ENCODE assay signal across 8 cellular contexts in the genomic region with DNA sequence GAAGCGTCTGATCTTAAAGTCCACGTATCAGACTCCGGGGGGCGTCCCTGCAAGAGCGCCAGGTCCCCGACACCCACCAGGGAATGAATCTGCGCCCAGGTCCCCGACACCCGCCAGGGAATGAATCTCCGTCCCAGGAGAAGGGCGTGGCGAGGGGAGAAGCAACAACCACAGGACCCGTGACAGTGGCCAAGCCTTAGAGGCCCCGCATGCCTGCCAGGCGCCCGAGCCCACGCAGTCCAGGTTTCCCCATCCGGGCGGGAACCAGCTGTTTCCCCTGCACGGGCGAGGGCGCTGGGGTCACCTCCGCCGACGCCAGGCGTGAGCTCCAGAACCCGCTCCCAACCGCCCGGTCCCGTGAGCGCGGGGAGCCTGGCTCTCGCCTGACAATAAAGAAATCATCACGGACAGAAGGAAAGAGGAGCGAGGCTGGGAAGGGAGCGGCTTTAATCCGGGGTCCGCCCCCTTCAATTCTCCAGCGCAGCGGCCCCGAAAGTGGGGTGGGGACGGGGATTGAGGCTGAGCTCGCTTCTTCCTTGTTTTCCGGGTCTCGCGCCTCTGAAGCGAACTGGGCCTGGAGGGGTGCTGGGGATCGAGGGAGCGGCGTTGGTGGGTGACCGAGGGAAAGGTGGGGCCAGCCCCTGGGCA.
A peak's percentile ranks its signal among the peaks of the same experiment; 100 is the strongest.
DNase-seq lines count a peak whose midpoint lies in the region; FAIRE-seq lines count a peak whose summit lies in the region.

No MANE protein-coding gene starts in this region.

- H3K4me3 Mint-ChIP-seq in activated T-cell treated with anti-CD3 and anti-CD28 coated beads, Interleukin-2, amount 50 U/mL, for 24 hours, result peak overlapping the region; percentile 72
- H3K4me3 Mint-ChIP-seq in activated naive CD8-positive, alpha-beta T cell, result peak overlapping the region; percentile 81

- peaks cover 76% of the 10 kb centered on the region for H3K27me3 Mint-ChIP-seq in activated T-cell treated with anti-CD3 and anti-CD28 coated beads, Interleukin-2, amount 50 U/mL, for 24 hours
- H3K27me3 Mint-ChIP-seq in activated naive CD8-positive, alpha-beta T cell, result peaks cover 32% of the 10 kb centered on the region

- no peak for FAIRE-seq in GM19239 (lab: Jason Lieb, UNC)

- H3K4me1 Mint-ChIP-seq in activated T-cell treated with anti-CD3 and anti-CD28 coated beads, Interleukin-2, amount 50 U/mL, for 24 hours (ENCODE audit: low read depth), result peaks cover 9% of the 10 kb centered on the region
- H3K4me1 Mint-ChIP-seq in activated naive CD8-positive, alpha-beta T cell (ENCODE audit: low read depth), result peaks cover 7% of the 10 kb centered on the region

- H3K36me3 ChIP-seq in iPS-15b (ENCODE audit: control insufficient read depth, insufficient read depth, low read length), result no peaks in the 10 kb centered on the region

- no peak overlapping the region for H3K27ac Mint-ChIP-seq in activated T-cell treated with anti-CD3 and anti-CD28 coated beads, Interleukin-2, amount 50 U/mL, for 24 hours
- H3K27ac Mint-ChIP-seq in activated naive CD8-positive, alpha-beta T cell, result no peak overlapping the region

- H3K9me3 Mint-ChIP-seq in activated T-cell treated with anti-CD3 and anti-CD28 coated beads, Interleukin-2, amount 50 U/mL, for 24 hours, result no peaks in the 10 kb centered on the region
- no peaks in the 10 kb centered on the region for H3K9me3 Mint-ChIP-seq in activated naive CD8-positive, alpha-beta T cell (ENCODE audit: low read depth)

- no peak for DNase-seq in activated T-cell treated with anti-CD3 and anti-CD28 coated beads, Interleukin-2, amount 50 U/mL, for 24 hours
- DNase-seq in activated T-cell treated with anti-CD3 and anti-CD28 coated beads for 4 hours (no peak), GM19239 (ENCODE audit: insufficient read length, low spot score) (no peak), NCI-H345 treated with DMSO at 0.1 percent for 48 hours (lab: John Stamatoyannopoulos, UW; ENCODE audit: unreplicated experiment) (no peak)
- peak; percentile 30 for DNase-seq in stimulated activated CD8-positive, alpha-beta memory T cell treated with anti-CD3 and anti-CD28 coated beads, Interleukin-4, amount 100 ng/mL, for 48 hours
- no peak for DNase-seq in stimulated activated CD4-positive, alpha-beta T cell treated with anti-CD3 and anti-CD28 coated beads, Interleukin-1b, Interleukin-23, amount 100 ng/mL, for 48 hours

- H3K27me3 ChIP-seq in iPS-15b (ENCODE audit: control insufficient read depth, insufficient read depth, low read length), result peaks cover 67% of the 10 kb centered on the region

- no peaks in the 10 kb centered on the region for H3K36me3 Mint-ChIP-seq in activated T-cell treated with anti-CD3 and anti-CD28 coated beads, Interleukin-2, amount 50 U/mL, for 24 hours (ENCODE audit: low read depth)
- no peaks in the 10 kb centered on the region for H3K36me3 Mint-ChIP-seq in activated naive CD8-positive, alpha-beta T cell

- peak overlapping the region; percentile 56 for H3K4me3 ChIP-seq in iPS-15b (ENCODE audit: low read depth, low read length)

- peaks cover 2% of the 10 kb centered on the region for H3K4me1 ChIP-seq in iPS-15b (ENCODE audit: control insufficient read depth, insufficient read depth, low read length)

- no peaks in the 10 kb centered on the region for H3K9me3 ChIP-seq in iPS-15b (ENCODE audit: control insufficient read depth, insufficient read depth, low read length)

- no peak overlapping the region for H3K9ac ChIP-seq in iPS-15b (ENCODE audit: low read depth, low read length)
